ENCODE assay signal across 9 cellular contexts in genomic region chr22:44360686-44361381, GRCh38. TPM values are rescaled to one million over a fixed set of nuclear protein-coding genes. Genes with fewer than 3 reads are reported as not detected.
DNase-seq lines count a peak whose midpoint lies in the region; ATAC-seq, FAIRE-seq and TF ChIP-seq lines count a peak whose summit lies in the region.
"Had no signal": no experiment of that assay in that cellular context is flagged by ENCODE, and none has a peak within 500 bp of the region (broad histone marks: within the 10 kb centered on the region; RNA-seq: fewer than 3 reads in every experiment).

No MANE protein-coding gene starts in this region.

- TF ChIP-seq POLR2A in ovary (IDR thresholded peaks at IDR 0.05) (no peak), GM12891 (IDR thresholded peaks at IDR 0.05; ENCODE audit: low read depth, low read length) (no peak)

- no peaks in the 10 kb centered on the region for H3K9me3 ChIP-seq in ovary

- peak; percentile 79 for DNase-seq in RCC 7860 (ENCODE audit: low spot score)
- DNase-seq in fibroblast of mammary gland (ENCODE audit: low read depth), result peak; percentile 64
- peak; percentile 48 to 74 (median 53) for DNase-seq in ovary
- no peak for DNase-seq in SK-N-DZ (ENCODE audit: low spot score)
- DNase-seq in central memory CD4-positive, alpha-beta T cell, result no peak
- DNase-seq in GM12891 (ENCODE audit: insufficient read length, low spot score), result no peak
- DNase-seq: DND-41 had no signal

- WGBS in ovary, 3 donors, result 35 to 43% (median 36%) methylated on average over 18 to 25 of the region's 25 CpGs

- no peaks in the 10 kb centered on the region for H3K27me3 ChIP-seq in ovary

- TF ChIP-seq CTCF in C4-2B (conservative IDR thresholded peaks at IDR 0.05) (no peak), fibroblast of mammary gland (conservative IDR thresholded peaks at IDR 0.05; ENCODE audit: control insufficient read depth, insufficient read depth, low read depth, low read length) (no peak), ovary (IDR thresholded peaks at IDR 0.05) (peak in 2 of 3 donors; percentile 28 to 59)

- H3K27ac ChIP-seq in C4-2B, result peak overlapping the region; percentile 50
- H3K27ac ChIP-seq in ovary, result peak overlapping the region in 1 of 2 donors; percentile 20

- H3K4me3 ChIP-seq in fibroblast of mammary gland (ENCODE audit: control insufficient read depth, low read depth, low read length) (no peak overlapping the region), ovary (no peak overlapping the region)

- FAIRE-seq in RCC 7860 (lab: Jason Lieb, UNC) (peak; percentile 68), GM12891 (lab: Jason Lieb, UNC) (no peak)

- intact Hi-C loops in ovary (cut with DNase I), result no loop called here

- no peaks in the 10 kb centered on the region for H3K36me3 ChIP-seq in ovary

- TF ChIP-seq EP300 in ovary (IDR thresholded peaks at IDR 0.05), result no peak

- peaks cover 22% of the 10 kb centered on the region for H3K4me1 ChIP-seq in ovary (ENCODE audit: insufficient read depth)

- no peak for ATAC-seq in GM19467 (IDR thresholded peaks at IDR 0.05; ENCODE audit: unreplicated experiment)

TF ChIP-seq in GM12891, 5 proteins besides CTCF, POLR2A, EP300 and RAD21:
- TF ChIP-seq SPI1 (IDR thresholded peaks at IDR 0.05; ENCODE audit: low read depth, low read length), result no peak
- no peak for TF ChIP-seq PAX5 (IDR thresholded peaks at IDR 0.05; ENCODE audit: insufficient read depth, low read length, severe bottlenecking)
- no peak for TF ChIP-seq POLR2AphosphoS5 (IDR thresholded peaks at IDR 0.05; ENCODE audit: low read depth, low read length)
- TF ChIP-seq TAF1 (IDR thresholded peaks at IDR 0.05; ENCODE audit: low read depth, low read length), result no peak
- TF ChIP-seq POU2F2 (IDR thresholded peaks at IDR 0.05; ENCODE audit: low read depth, low read length), result no peak
TF ChIP-seq in GM12891: peak in this region for 0.

RNA-seq across cellular contexts. Expression of gene SHISAL1, which starts 48.1 kb away (rescaled TPM):
- total RNA-seq in ovary, result 1 to 10 TPM in 4 of 7 donors, under 1 TPM in 3; 0.35 to 4.5 (median 2.0) TPM
- polyA plus RNA-seq in ovary, result 1 to 10 TPM in 1 of 2 donors, under 1 TPM in 1; 0.33 to 4.2 TPM
- polyA plus RNA-seq in SK-N-DZ (2014; cell fraction: cytosol; rRNA removed), result not detected in 2 replicates
- polyA plus RNA-seq in SK-N-DZ (2014; cell fraction: nucleus; rRNA removed), result 0.02 TPM in 1 of 2 replicates, not detected in the other
- not detected for polyA plus RNA-seq in GM12891 (2012; ENCODE audit: low read depth, missing spikeins)

Comparison
In these comparisons a context has a peak if more than half of its experiments do, and no peak if none do; other contexts are left out.
1. CTCF ChIP-seq: peak in ovary (2 of 3); none in C4-2B (single experiment) and fibroblast of mammary gland (single experiment).
2. DNase-seq: peak in RCC 7860 (single experiment), fibroblast of mammary gland (single experiment) and ovary (5 of 5); none in SK-N-DZ (single experiment), central memory CD4-positive, alpha-beta T cell (single experiment) and GM12891 (single experiment).